Comparison of ENCODE assay signal across 1 cellular context in genomic region chr9:95510610-95511231, GRCh38.
TF ChIP-seq lines count a peak whose summit lies in the region.

No MANE protein-coding gene starts in this region.

TF ChIP-seq in HepG2, 621 proteins besides CTCF, POLR2A, EP300 and RAD21 (continued from another document and continues in another):
- TF ChIP-seq ZHX2 (IDR thresholded peaks at IDR 0.05; ENCODE audit: low read depth) (0 out of 2 replicates have a peak, but pooled peaks have one; percentile 25), ZHX2 (CRISPR knock-in tag; IDR thresholded peaks at IDR 0.05; ENCODE audit: borderline replicate concordance) (no peak), HMGA1 (CRISPR knock-in tag; conservative IDR thresholded peaks at IDR 0.05) (no peak), RAD51 (IDR thresholded peaks at IDR 0.05; ENCODE audit: borderline replicate concordance) (peak; percentile 53), PLSCR1 (CRISPR knock-in tag; IDR thresholded peaks at IDR 0.05; ENCODE audit: borderline replicate concordance) (no peak), GTF2F1 (IDR thresholded peaks at IDR 0.05; ENCODE audit: low read length) (no peak), MZF1 (CRISPR knock-in tag; IDR thresholded peaks at IDR 0.05; ENCODE audit: borderline replicate concordance) (no peak), MIER2 (CRISPR knock-in tag; IDR thresholded peaks at IDR 0.05) (no peak), ATF7-NPFF (CRISPR knock-in tag; IDR thresholded peaks at IDR 0.05; ENCODE audit: low read depth) (peak; percentile 40; the same call in 1 of the 2 replicates), KDM2A (CRISPR knock-in tag; IDR thresholded peaks at IDR 0.05; ENCODE audit: borderline replicate concordance, low read depth) (peak; percentile 62), TOPORS (CRISPR knock-in tag; IDR thresholded peaks at IDR 0.05) (no peak), GMEB2 (CRISPR knock-in tag; IDR thresholded peaks at IDR 0.05; ENCODE audit: low read depth) (peak; percentile 49), ZNF232 (CRISPR knock-in tag; IDR thresholded peaks at IDR 0.05; ENCODE audit: borderline replicate concordance) (no peak), ZNF20 (CRISPR knock-in tag; IDR thresholded peaks at IDR 0.05) (no peak), AKNA (CRISPR knock-in tag; IDR thresholded peaks at IDR 0.05; ENCODE audit: borderline replicate concordance) (no peak), THAP8 (CRISPR knock-in tag; IDR thresholded peaks at IDR 0.05; ENCODE audit: borderline replicate concordance) (no peak), ZNF362 (CRISPR knock-in tag; IDR thresholded peaks at IDR 0.05; ENCODE audit: borderline replicate concordance) (peak; percentile 60; the same call in 1 of the 2 replicates), CBX1 (IDR thresholded peaks at IDR 0.05; ENCODE audit: low read depth) (no peak), ESRRA (CRISPR knock-in tag; IDR thresholded peaks at IDR 0.05; ENCODE audit: low read depth) (no peak), ZNF329 (CRISPR knock-in tag; IDR thresholded peaks at IDR 0.05; ENCODE audit: low read depth) (no peak), HNRNPLL (IDR thresholded peaks at IDR 0.05; ENCODE audit: low read depth, low read length, poor library complexity, severe bottlenecking) (peak; percentile 67), PHF8 (CRISPR knock-in tag; IDR thresholded peaks at IDR 0.05) (peak; percentile 35; the same call in 1 of the 2 replicates), U2AF1 (optimal IDR thresholded peaks at IDR 0.05; ENCODE audit: low read depth, low read length) (no peak), YY1 (IDR thresholded peaks at IDR 0.05; ENCODE audit: insufficient read depth, insufficient replicate concordance, low read depth, low read length) (peak; percentile 34), KDM4B (CRISPR knock-in tag; IDR thresholded peaks at IDR 0.05) (no peak), GLMP (CRISPR knock-in tag; IDR thresholded peaks at IDR 0.05; ENCODE audit: borderline replicate concordance) (no peak), ELF4 (CRISPR knock-in tag; IDR thresholded peaks at IDR 0.05; ENCODE audit: borderline replicate concordance) (peak; percentile 13; the same call in 1 of the 2 replicates), SP4 (CRISPR knock-in tag; IDR thresholded peaks at IDR 0.05) (peak; percentile 63), SPEN (CRISPR knock-in tag; IDR thresholded peaks at IDR 0.05; ENCODE audit: low read depth) (peak; percentile 49; the same call in 1 of the 2 replicates), LCORL (IDR thresholded peaks at IDR 0.05) (no peak), LCORL (CRISPR knock-in tag; IDR thresholded peaks at IDR 0.05) (0 out of 2 replicates have a peak, but pooled peaks have one; percentile 2), ZSCAN31 (CRISPR knock-in tag; IDR thresholded peaks at IDR 0.05; ENCODE audit: low read depth) (peak; percentile 81; the same call in 1 of the 2 replicates), AGO2 (optimal IDR thresholded peaks at IDR 0.05; ENCODE audit: low read depth, low read length) (peak; percentile 61), NR0B2 (CRISPR knock-in tag; IDR thresholded peaks at IDR 0.05) (no peak), ZBTB4 (CRISPR knock-in tag; IDR thresholded peaks at IDR 0.05; ENCODE audit: borderline replicate concordance) (no peak)
